23 cellular contexts compared by ENCODE assay signal in the genomic region with DNA sequence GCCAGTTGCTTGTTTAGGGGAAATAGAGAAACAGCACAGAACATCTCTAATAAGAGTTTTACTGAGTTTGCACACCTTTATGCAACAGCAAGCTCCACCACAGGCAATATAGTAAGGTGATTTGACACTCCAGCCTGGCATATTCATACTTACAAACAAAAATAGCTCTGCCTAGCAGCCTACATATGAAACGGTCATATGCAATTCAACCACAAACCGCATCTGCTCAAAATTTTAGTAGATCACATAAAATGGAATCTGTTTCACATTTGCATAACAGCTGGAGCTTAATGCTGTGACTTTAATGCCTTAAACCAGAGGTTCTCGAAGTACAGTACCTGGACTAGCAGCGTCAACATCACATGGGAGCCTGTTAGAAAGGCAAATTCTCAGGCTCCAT.
"Had no signal": no experiment of that assay in that cellular context is flagged by ENCODE, and none has a peak within 500 bp of the region (broad histone marks: within the 10 kb centered on the region; RNA-seq: fewer than 3 reads in every experiment).

No MANE protein-coding gene starts in this region.

- H3K4me1 Mint-ChIP-seq: activated CD4-positive, alpha-beta T cell treated with anti-CD3 and anti-CD28 coated beads, Interleukin-2, amount 10 ng/mL, durations not matched to agents 24 days and 14 days; activated T-helper 17 cell treated with anti-CD3 and anti-CD28 coated beads, Interleukin-2, amount 50 U/mL, for 72 hours; natural killer cell; stimulated activated naive B cell treated with anti-CD40 and anti-IgM and Interleukin-4, amounts not matched to agents 10 μg/mL and 1 μg/mL and 100 μg/mL, for 72 hours had no signal

- H3K27ac ChIP-seq: esophagus muscularis mucosa, lower lobe of right lung, right atrium auricular region, suprapubic skin, tibial artery had no signal

- ATAC-seq: activated T-cell treated with anti-CD3 and anti-CD28 coated beads, Interleukin-2, amount 50 U/mL, for 4 hours; activated T-helper 17 cell treated with anti-CD3 and anti-CD28 coated beads, Interleukin-2, amount 50 U/mL, for 72 hours; left lobe of liver; lower lobe of right lung; natural killer cell; stimulated activated naive B cell treated with anti-CD40 and anti-IgM and Interleukin-4, amounts not matched to agents 10 μg/mL and 1 μg/mL and 100 μg/mL, for 72 hours had no signal

- H3K27me3 Mint-ChIP-seq: activated CD4-positive, alpha-beta memory T cell treated with anti-CD3 and anti-CD28 coated beads for 36 hours; activated CD4-positive, alpha-beta T cell treated with anti-CD3 and anti-CD28 coated beads, Interleukin-2, amount 10 ng/mL, durations not matched to agents 24 days and 14 days; activated T-helper 17 cell treated with anti-CD3 and anti-CD28 coated beads, Interleukin-2, amount 50 U/mL, for 72 hours; dendritic cell treated with granulocyte-macrophage colony-stimulating factor and Interleukin-4, amounts not matched to agents 40 ng/mL and 50 ng/mL, for 4 days; stimulated activated naive B cell treated with anti-CD40 and anti-IgM and Interleukin-4, amounts not matched to agents 10 μg/mL and 1 μg/mL and 100 μg/mL, for 72 hours had no signal

- H3K4me3 ChIP-seq: esophagus muscularis mucosa, lower lobe of right lung, right atrium auricular region, suprapubic skin, tibial artery had no signal

- H3K4me1 ChIP-seq: esophagus muscularis mucosa, lower lobe of right lung, right atrium auricular region, suprapubic skin, tibial artery had no signal

- H3K36me3 ChIP-seq: esophagus muscularis mucosa, lower lobe of right lung, right atrium auricular region, suprapubic skin, tibial artery had no signal

- H3K36me3 Mint-ChIP-seq: activated CD4-positive, alpha-beta memory T cell treated with anti-CD3 and anti-CD28 coated beads for 36 hours; stimulated activated naive B cell treated with anti-CD40 and anti-IgM and Interleukin-4, amounts not matched to agents 10 μg/mL and 1 μg/mL and 100 μg/mL, for 72 hours had no signal

- H3K4me3 Mint-ChIP-seq: activated CD4-positive, alpha-beta memory T cell treated with anti-CD3 and anti-CD28 coated beads for 36 hours; activated CD4-positive, alpha-beta T cell treated with anti-CD3 and anti-CD28 coated beads, Interleukin-2, amount 10 ng/mL, durations not matched to agents 24 days and 14 days; activated T-cell treated with anti-CD3 and anti-CD28 coated beads, Interleukin-2, amount 50 U/mL, for 4 hours; activated T-helper 17 cell treated with anti-CD3 and anti-CD28 coated beads, Interleukin-2, amount 50 U/mL, for 72 hours; dendritic cell treated with granulocyte-macrophage colony-stimulating factor and Interleukin-4, amounts not matched to agents 40 ng/mL and 50 ng/mL, for 4 days; natural killer cell; stimulated activated naive B cell treated with anti-CD40 and anti-IgM and Interleukin-4, amounts not matched to agents 10 μg/mL and 1 μg/mL and 100 μg/mL, for 72 hours had no signal

- DNase-seq: activated CD4-positive, alpha-beta memory T cell treated with anti-CD3 and anti-CD28 coated beads for 36 hours; activated CD4-positive, alpha-beta T cell treated with anti-CD3 and anti-CD28 coated beads, Interleukin-2, amount 10 ng/mL, durations not matched to agents 24 days and 14 days; activated CD4-positive, CD25-positive, alpha-beta regulatory T cell treated with anti-CD3 and anti-CD28 coated beads, Interleukin-2, amount 50 U/mL, for 72 hours; activated gamma-delta T cell treated with Interleukin-2 at 50 U/mL for 16 hours; activated naive CD4-positive, alpha-beta T cell treated with anti-CD3 and anti-CD28 coated beads, Interleukin-2, amount 50 U/mL, for 16 hours; activated T-cell treated with anti-CD3 and anti-CD28 coated beads, Interleukin-2, amount 50 U/mL, for 4 hours; amygdala; caudate nucleus; effector CD4-positive, alpha-beta T cell; kidney glomerular epithelial cell; lower lobe of right lung; mesenchymal stem cell; natural killer cell; stimulated activated CD4-positive, alpha-beta T cell treated with anti-CD3 and anti-CD28 coated beads, Interleukin-15, amount 100 ng/mL, for 24 hours; stimulated activated CD4-positive, alpha-beta T cell treated with anti-CD3 and anti-CD28 coated beads, Interleukin-2, amount 100 ng/mL, for 24 hours; stimulated activated naive B cell treated with anti-CD40 and anti-IgM and Interleukin-4, amounts not matched to agents 10 μg/mL and 1 μg/mL and 100 μg/mL, for 72 hours; tibial artery had no signal

- H3K27me3 ChIP-seq: esophagus muscularis mucosa, right atrium auricular region, suprapubic skin, tibial artery had no signal

- H3K27ac Mint-ChIP-seq: activated CD4-positive, alpha-beta memory T cell treated with anti-CD3 and anti-CD28 coated beads for 36 hours; activated CD4-positive, alpha-beta T cell treated with anti-CD3 and anti-CD28 coated beads, Interleukin-2, amount 10 ng/mL, durations not matched to agents 24 days and 14 days; activated T-helper 17 cell treated with anti-CD3 and anti-CD28 coated beads, Interleukin-2, amount 50 U/mL, for 72 hours; dendritic cell treated with granulocyte-macrophage colony-stimulating factor and Interleukin-4, amounts not matched to agents 40 ng/mL and 50 ng/mL, for 4 days; natural killer cell; stimulated activated naive B cell treated with anti-CD40 and anti-IgM and Interleukin-4, amounts not matched to agents 10 μg/mL and 1 μg/mL and 100 μg/mL, for 72 hours had no signal

- H3K9me3 ChIP-seq: esophagus muscularis mucosa, lower lobe of right lung, right atrium auricular region, suprapubic skin, tibial artery had no signal
